In the genomic region with DNA sequence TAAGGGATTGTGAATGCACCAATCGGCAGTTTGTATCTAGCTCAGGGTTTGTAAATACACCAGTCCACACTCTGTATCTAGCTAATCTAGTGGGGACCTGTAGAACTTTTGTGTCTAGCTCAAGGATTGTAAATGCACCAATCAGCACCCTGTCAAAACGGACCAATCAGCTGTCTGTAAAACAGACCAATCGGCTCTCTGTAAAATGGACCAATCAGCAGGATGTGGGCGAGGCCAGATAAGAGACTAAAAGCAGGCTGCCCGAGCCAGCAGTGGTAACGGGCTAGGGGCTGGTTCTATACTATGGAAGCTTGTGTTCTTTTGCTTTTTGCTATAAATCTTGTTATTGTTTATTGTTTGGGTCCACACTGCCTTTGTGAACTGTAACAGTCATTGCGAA, we compare ENCODE assay signal across 7 cellular contexts. TPM values are rescaled to one million over a fixed set of nuclear protein-coding genes. Genes with fewer than 3 reads are reported as not detected.
A peak's percentile ranks its signal among the peaks of the same experiment; 100 is the strongest.
DNase-seq lines count a peak whose midpoint lies in the region; ATAC-seq and TF ChIP-seq lines count a peak whose summit lies in the region.
"Not testable (repeated sequence)": the region's sequence is repeated elsewhere in the genome, so short reads cannot be mapped to it uniquely, and the experiment has no call there.

No MANE protein-coding gene starts in this region.

- in situ Hi-C loops in Caki2 (cut with HindIII; ENCODE audit: low pct_unique_long_range_greater_than_20kb, low sequenced_read_pairs): not testable (repeated sequence)

- not testable (repeated sequence) for H4K20me1 ChIP-seq in PC-3 (ENCODE audit: low read length)

- peak; percentile 35 for DNase-seq in Caki2 (ENCODE audit: low read depth)
- DNase-seq in PC-3; endothelial cell (ENCODE audit: low spot score); naive B cell: not testable (repeated sequence)
- DNase-seq in activated CD4-positive, alpha-beta T cell treated with anti-CD3 and anti-CD28 coated beads for 48 hours: peak; percentile 24
- peak; percentile 31 for DNase-seq in activated naive CD4-positive, alpha-beta T cell treated with anti-CD3 and anti-CD28 coated beads, Interleukin-2, amount 10 ng/mL, durations not matched to agents 7 days and 5 days

- not testable (repeated sequence) for H3F3A ChIP-seq in PC-3 (ENCODE audit: low read length, unreplicated experiment)

- peaks cover 22% of the 10 kb centered on the region for H3K27me3 Mint-ChIP-seq in activated naive CD4-positive, alpha-beta T cell treated with anti-CD3 and anti-CD28 coated beads, Interleukin-2, amount 10 ng/mL, durations not matched to agents 7 days and 5 days
- not testable (repeated sequence) for H3K27me3 Mint-ChIP-seq in endothelial cell (ENCODE audit: unreplicated experiment)
- H3K27me3 Mint-ChIP-seq in naive B cell: peaks cover 0 to 28% (median 27%) of the 10 kb centered on the region in 3 donors

- H3K4me2 ChIP-seq in PC-3 (ENCODE audit: low read length): not testable (repeated sequence)

- H3K9me3 ChIP-seq in PC-3 (ENCODE audit: low read length); skeletal muscle tissue (ENCODE audit: control insufficient read depth in 3 of 3, low read length in 3 of 3): not testable (repeated sequence)

- not testable (repeated sequence) for H3K9ac ChIP-seq in PC-3 (ENCODE audit: low read length); skeletal muscle tissue (ENCODE audit: low read depth in 1 of 3, low read length in 3 of 3)

- POLR2A ChIA-PET in PC-3 (lab: Charles Lee; ENCODE audit: unreplicated experiment): not testable (repeated sequence)

- not testable (repeated sequence) for H2AFZ ChIP-seq in PC-3 (ENCODE audit: low read length)

- not testable (repeated sequence) for H3K9me2 ChIP-seq in PC-3 (replicated peaks; ENCODE audit: low read length)

- peaks cover 15% of the 10 kb centered on the region for H3K9me3 Mint-ChIP-seq in activated naive CD4-positive, alpha-beta T cell treated with anti-CD3 and anti-CD28 coated beads, Interleukin-2, amount 10 ng/mL, durations not matched to agents 7 days and 5 days
- H3K9me3 Mint-ChIP-seq in endothelial cell (ENCODE audit: unreplicated experiment): not testable (repeated sequence)
- H3K9me3 Mint-ChIP-seq in naive B cell: peaks cover 9 to 16% (median 11%) of the 10 kb centered on the region in 7 donors

- not testable (repeated sequence) for TF ChIP-seq CTCF in PC-3 (conservative IDR thresholded peaks at IDR 0.05; ENCODE audit: low read depth, low read length); endothelial cell (IDR thresholded peaks at IDR 0.05; ENCODE audit: unreplicated experiment)

- H3K27me3 ChIP-seq in PC-3 (ENCODE audit: low read length); skeletal muscle tissue (ENCODE audit: control insufficient read depth in 3 of 3, insufficient read depth in 3 of 3, low read length in 3 of 3): not testable (repeated sequence)

- H3K4me3 ChIP-seq in PC-3 (ENCODE audit: low read length); skeletal muscle tissue (ENCODE audit: low read length in 3 of 3): not testable (repeated sequence)

- not testable (repeated sequence) for H3K27ac Mint-ChIP-seq in activated naive CD4-positive, alpha-beta T cell treated with anti-CD3 and anti-CD28 coated beads, Interleukin-2, amount 10 ng/mL, durations not matched to agents 7 days and 5 days; endothelial cell (ENCODE audit: unreplicated experiment); naive B cell

- not testable (repeated sequence) for H3K36me3 Mint-ChIP-seq in activated naive CD4-positive, alpha-beta T cell treated with anti-CD3 and anti-CD28 coated beads, Interleukin-2, amount 10 ng/mL, durations not matched to agents 7 days and 5 days; endothelial cell (ENCODE audit: low read depth, unreplicated experiment)
- peaks cover 4 to 15% of the 10 kb centered on the region in 2 donors for H3K36me3 Mint-ChIP-seq in naive B cell

- H3K79me2 ChIP-seq in PC-3 (ENCODE audit: low read length): not testable (repeated sequence)

- TSS peak; percentile 47 for BruUV-seq in PC-3 (replicated peaks; lab: Mats Ljungman, UMichigan)

- not testable (repeated sequence) for H3K4me1 ChIP-seq in PC-3 (ENCODE audit: insufficient read depth, low read length)
- H3K4me1 ChIP-seq in skeletal muscle tissue (ENCODE audit: control insufficient read depth in 3 of 3, insufficient read depth in 3 of 3, low read length in 3 of 3): peaks cover 8 to 11% (median 8%) of the 10 kb centered on the region in 3 donors

- not testable (repeated sequence) for H3K36me3 ChIP-seq in PC-3 (ENCODE audit: low read depth, low read length); skeletal muscle tissue (ENCODE audit: control insufficient read depth in 3 of 3, insufficient read depth in 3 of 3, low read length in 3 of 3)

- not testable (repeated sequence) for ATAC-seq in PC-3; naive B cell (ENCODE audit: low read depth in 2 of 2)

- peak overlapping the region; percentile 27 for H3K4me3 Mint-ChIP-seq in activated naive CD4-positive, alpha-beta T cell treated with anti-CD3 and anti-CD28 coated beads, Interleukin-2, amount 10 ng/mL, durations not matched to agents 7 days and 5 days
- H3K4me3 Mint-ChIP-seq in endothelial cell (ENCODE audit: unreplicated experiment): peak overlapping the region; percentile 80
- peak overlapping the region in 6 of 8 donors; percentile 54 to 87 (median 68) for H3K4me3 Mint-ChIP-seq in naive B cell

- not testable (repeated sequence) for H3K4me1 Mint-ChIP-seq in activated naive CD4-positive, alpha-beta T cell treated with anti-CD3 and anti-CD28 coated beads, Interleukin-2, amount 10 ng/mL, durations not matched to agents 7 days and 5 days; endothelial cell (ENCODE audit: unreplicated experiment); naive B cell

- intact Hi-C loops in PC-3 (cut with micrococcal nuclease): loop anchor here (5.0 kb wide), 1 partner anchor 84 kb away; no protein-coding TSS in a partner anchor

- CTCF ChIA-PET in PC-3 (lab: Charles Lee): not testable (repeated sequence)
- CTCF ChIA-PET in activated naive CD4-positive, alpha-beta T cell treated with anti-CD3 and anti-CD28 coated beads, Interleukin-2, amount 10 ng/mL, durations not matched to agents 7 days and 5 days (lab: Charles Lee): interaction anchor here (0.6 to 2.3 kb wide), 4 partner anchors 20 to 1166 kb away, joined by 3 to 8 read pairs (median 4); no protein-coding TSS in a partner anchor

- not testable (repeated sequence) for H3K27ac ChIP-seq in PC-3 (ENCODE audit: low read length)
- H3K27ac ChIP-seq in skeletal muscle tissue (ENCODE audit: low read depth, low read length): peak overlapping the region; percentile 51

RNA-seq across cellular contexts. Expression of a gene that starts 18.8 kb away (rescaled TPM):
- 1.0 and 4.8 TPM in 2 replicates for total RNA-seq in Caki2 (2014; rRNA removed; shearing (Covaris generic); ENCODE audit: low replicate concordance)
- total RNA-seq in PC-3 (2014; rRNA removed) (8.5 and 9.0 TPM in 2 replicates), endothelial cell (ENCODE audit: unreplicated experiment) (7.6 TPM), skeletal muscle tissue (18.3 TPM)
- 1 to 10 TPM in 5 of 6 donors, not detected in 1; 1.5 to 3.4 (median 2.0) TPM for polyA plus RNA-seq in naive B cell (ENCODE audit: low read depth in 6 of 6)

Comparison
In these comparisons a context has a peak if more than half of its experiments do, and no peak if none do; other contexts are left out.
1. H3K4me3 Mint-ChIP-seq: peak in every context shown above with its lines; median percentile 80 in endothelial cell; 68 in naive B cell; 27 in activated naive CD4-positive, alpha-beta T cell treated with anti-CD3 and anti-CD28 coated beads, Interleukin-2, amount 10 ng/mL, durations not matched to agents 7 days and 5 days.